Comparison of ENCODE assay signal across 22 cellular contexts in genomic region chr12:38886931-38887330, GRCh38.
"Had no signal": no experiment of that assay in that cellular context is flagged by ENCODE, and none has a peak within 500 bp of the region (broad histone marks: within the 10 kb centered on the region; RNA-seq: fewer than 3 reads in every experiment).

No MANE protein-coding gene starts in this region.

- H3K36me3 Mint-ChIP-seq: activated naive CD8-positive, alpha-beta T cell treated with anti-CD3 and anti-CD28 coated beads, Interleukin-2, amount 10 ng/mL, durations not matched to agents 7 days and 5 days had no signal

- DNase-seq: activated CD4-positive, CD25-positive, alpha-beta regulatory T cell; activated CD8-positive, alpha-beta memory T cell treated with anti-CD3 and anti-CD28 coated beads, Interleukin-2, amount 50 U/mL, for 4 hours; activated CD8-positive, alpha-beta T cell treated with anti-CD3 and anti-CD28 coated beads for 36 hours; activated naive CD4-positive, alpha-beta T cell treated with anti-CD3 and anti-CD28 coated beads, Interleukin-2, amount 50 U/mL, for 16 hours; activated naive CD8-positive, alpha-beta T cell treated with anti-CD3 and anti-CD28 coated beads, Interleukin-2, amount 10 ng/mL, durations not matched to agents 7 days and 5 days; adrenal gland; aorta; NCI-H1105 treated with DMSO at 0.1 percent for 48 hours; NCI-H1436 treated with DMSO at 0.1 percent for 48 hours; NCI-H187; NCI-H2081; NCI-H510A treated with DMSO at 0.1 percent for 48 hours; NCI-H69; NK-92 treated with Interleukin-12 subunit alpha and Interleukin-12 subunit beta, amount 100 ng/mL, for 24 hours; OCI-M1; Peyer's patch; SHP77 treated with DMSO at 0.1 percent for 48 hours had no signal

- H3K4me2 ChIP-seq: KMS-11 had no signal

- H3K27ac ChIP-seq: adrenal gland, breast epithelium, KMS-11, Peyer's patch, RWPE1 had no signal

- H3K9me3 ChIP-seq: adrenal gland, breast epithelium, Peyer's patch had no signal

- H3K9ac ChIP-seq: KMS-11 had no signal

- H3K27me3 Mint-ChIP-seq: activated CD8-positive, alpha-beta T cell treated with anti-CD3 and anti-CD28 coated beads for 36 hours; activated naive CD8-positive, alpha-beta T cell treated with anti-CD3 and anti-CD28 coated beads, Interleukin-2, amount 10 ng/mL, durations not matched to agents 7 days and 5 days; central memory CD8-positive, alpha-beta T cell had no signal

- H3K4me1 ChIP-seq: breast epithelium, Peyer's patch had no signal

- ATAC-seq: activated CD8-positive, alpha-beta T cell treated with anti-CD3 and anti-CD28 coated beads for 36 hours had no signal

- H3K4me3 Mint-ChIP-seq: activated CD8-positive, alpha-beta T cell treated with anti-CD3 and anti-CD28 coated beads for 36 hours; activated naive CD8-positive, alpha-beta T cell treated with anti-CD3 and anti-CD28 coated beads, Interleukin-2, amount 10 ng/mL, durations not matched to agents 7 days and 5 days; central memory CD8-positive, alpha-beta T cell; T-helper 1 cell treated with Interleukin-12 subunit alpha and Interleukin-12 subunit beta and Interleukin-4 antibody, amounts not matched to agents 30 μg/mL and 1 μg/mL, for 36 hours had no signal

- H3K9me3 Mint-ChIP-seq: activated CD8-positive, alpha-beta T cell treated with anti-CD3 and anti-CD28 coated beads for 36 hours; activated naive CD8-positive, alpha-beta T cell treated with anti-CD3 and anti-CD28 coated beads, Interleukin-2, amount 10 ng/mL, durations not matched to agents 7 days and 5 days; central memory CD8-positive, alpha-beta T cell; T-helper 1 cell treated with Interleukin-12 subunit alpha and Interleukin-12 subunit beta and Interleukin-4 antibody, amounts not matched to agents 30 μg/mL and 1 μg/mL, for 36 hours had no signal

- H3K4me3 ChIP-seq: adrenal gland, breast epithelium, Peyer's patch had no signal

- H3K36me3 ChIP-seq: adrenal gland, breast epithelium, Peyer's patch had no signal

- H3K4me1 Mint-ChIP-seq: activated naive CD8-positive, alpha-beta T cell treated with anti-CD3 and anti-CD28 coated beads, Interleukin-2, amount 10 ng/mL, durations not matched to agents 7 days and 5 days had no signal

- H3K27me3 ChIP-seq: adrenal gland, breast epithelium, Peyer's patch had no signal
